In genomic region chr20:43794326-43794725, GRCh38 we compare ENCODE assay signal across 23 cellular contexts.
"Had no signal": no experiment of that assay in that cellular context is flagged by ENCODE, and none has a peak within 500 bp of the region (broad histone marks: within the 10 kb centered on the region; RNA-seq: fewer than 3 reads in every experiment).

No MANE protein-coding gene starts in this region.

- H3K27ac ChIP-seq: left ventricle myocardium inferior, ovary, right atrium auricular region, right lobe of liver, testis, thyroid gland, transverse colon, upper lobe of left lung, vagina had no signal

- H3K9me3 ChIP-seq: mucosa of descending colon, ovary, right lobe of liver, testis, thyroid gland, transverse colon, vagina had no signal

- H3K36me3 ChIP-seq: left ventricle myocardium inferior, ovary, right atrium auricular region, right lobe of liver, thyroid gland, transverse colon, upper lobe of left lung, vagina had no signal

- ATAC-seq: mucosa of descending colon; naive thymus-derived CD4-positive, alpha-beta T cell; natural killer cell treated with Interleukin-12 subunit alpha and Interleukin-12 subunit beta and Interleukin-15 and Interleukin-18, amount 100 ng/mL, for 72 hours; right lobe of liver; stimulated activated memory B cell treated with anti-CD40 and anti-IgM and Interleukin-4, amounts not matched to agents 10 μg/mL and 1 μg/mL and 100 μg/mL, for 72 hours; stimulated activated naive CD8-positive, alpha-beta T cell treated with anti-CD3 and anti-CD28 coated beads, Interleukin-15, amount 100 ng/mL, for 72 hours had no signal

- H3K4me1 ChIP-seq: left ventricle myocardium inferior, right atrium auricular region, right lobe of liver, testis, thyroid gland, transverse colon, upper lobe of left lung, vagina had no signal

- DNase-seq: islet precursor cell; left ventricle myocardium inferior; midbrain; mucosa of descending colon; naive thymus-derived CD4-positive, alpha-beta T cell; ovary; right lobe of liver; stimulated activated CD4-positive, alpha-beta T cell treated with anti-CD3 and anti-CD28 coated beads, Interleukin-1b, Interleukin-23, amount 100 ng/mL, for 48 hours; stimulated activated CD4-positive, alpha-beta T cell treated with anti-CD3 and anti-CD28 coated beads, Interleukin-2, amount 100 ng/mL, for 48 hours; stimulated activated CD4-positive, alpha-beta T cell treated with anti-CD3 and anti-CD28 coated beads, Interleukin-4, amount 100 ng/mL, for 4 hours; stimulated activated CD8-positive, alpha-beta memory T cell treated with anti-CD3 and anti-CD28 coated beads, Interleukin-4, amount 100 ng/mL, for 48 hours; stimulated activated naive CD4-positive, alpha-beta T cell treated with Interleukin-2 at 50 U/mL for 16 hours; stimulated activated naive CD8-positive, alpha-beta T cell treated with anti-CD3 and anti-CD28 coated beads, Interleukin-15, amount 100 ng/mL, for 72 hours; testis; thyroid gland; transverse colon; upper lobe of left lung had no signal

- H3K4me3 ChIP-seq: left ventricle myocardium inferior, lung, mucosa of descending colon, ovary, right atrium auricular region, right lobe of liver, smooth muscle cell, testis, thyroid gland, transverse colon, upper lobe of left lung, vagina had no signal

- H3K27me3 ChIP-seq: ovary, right atrium auricular region, testis, thyroid gland, transverse colon, upper lobe of left lung, vagina had no signal
